In the genomic region with DNA sequence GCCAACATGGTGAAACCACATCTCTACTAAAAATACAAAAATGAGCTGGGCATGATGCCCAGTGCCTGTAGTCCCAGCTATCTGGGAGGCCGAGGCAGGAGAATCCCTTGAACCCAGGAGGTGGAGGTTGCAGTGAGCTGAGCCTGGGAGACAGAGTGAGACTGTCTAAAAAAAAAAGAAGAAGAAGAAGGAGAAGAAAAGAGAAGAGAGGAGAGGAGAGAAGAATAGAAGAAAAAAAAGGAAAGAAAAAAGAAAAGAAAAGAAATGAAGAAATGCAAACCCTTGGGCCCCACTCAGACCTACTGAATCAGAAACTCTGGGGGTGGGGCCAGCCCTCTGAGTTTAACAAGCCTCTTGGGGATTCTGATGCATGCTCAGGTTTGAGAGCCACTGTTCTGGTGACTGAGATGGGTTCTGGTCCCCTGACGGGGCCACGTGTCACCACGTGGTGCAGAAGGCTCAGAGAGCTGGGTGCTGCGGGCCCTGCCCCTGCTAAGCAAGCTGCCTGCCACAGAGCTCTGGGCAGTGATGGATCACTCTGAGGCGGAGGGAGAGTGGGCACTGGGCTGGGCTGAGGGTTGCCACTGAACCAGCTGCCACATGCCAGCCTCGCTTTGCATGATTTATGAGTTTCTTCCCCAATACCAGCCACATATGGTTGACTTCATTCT, we compare ENCODE assay signal across 12 cellular contexts.
DNase-seq lines count a peak whose midpoint lies in the region; ATAC-seq and TF ChIP-seq lines count a peak whose summit lies in the region.
"Had no signal": no experiment of that assay in that cellular context is flagged by ENCODE, and none has a peak within 500 bp of the region (broad histone marks: within the 10 kb centered on the region; RNA-seq: fewer than 3 reads in every experiment).

No MANE protein-coding gene starts in this region.

- H3K36me3 ChIP-seq in DND-41 (ENCODE audit: insufficient read depth, low read length) (no peaks in the 10 kb centered on the region), SU-DHL-6 (ENCODE audit: low read length) (no peaks in the 10 kb centered on the region)

- peak; percentile 60 for DNase-seq in NCI-H1436 (lab: John Stamatoyannopoulos, UW)
- no peak for DNase-seq in NCI-H1436 treated with DMSO at 0.1 percent for 48 hours (lab: John Stamatoyannopoulos, UW)
- peak; percentile 18 for DNase-seq in DND-41
- DNase-seq in COLO829 (ENCODE audit: low spot score): no peak
- no peak for DNase-seq in CD1c-positive myeloid dendritic cell (ENCODE audit: extremely low spot score)
- DNase-seq: activated naive CD8-positive, alpha-beta T cell treated with anti-CD3 and anti-CD28 coated beads, Interleukin-2, amount 10 ng/mL, durations not matched to agents 7 days and 5 days; effector CD8-positive, alpha-beta T cell; NCI-H2029 treated with DMSO at 0.1 percent for 48 hours; substantia nigra had no signal

- H3F3A ChIP-seq in SU-DHL-6 (ENCODE audit: insufficient read depth): no peaks in the 10 kb centered on the region

- no peaks in the 10 kb centered on the region for H3K4me1 ChIP-seq in DND-41 (ENCODE audit: insufficient read depth, low read length)

- H3K9ac ChIP-seq in DND-41 (ENCODE audit: low read depth, low read length) (no peak overlapping the region), SU-DHL-6 (ENCODE audit: low read length) (no peak overlapping the region)

- no peaks in the 10 kb centered on the region for H3K79me2 ChIP-seq in DND-41 (ENCODE audit: insufficient read depth, low read length)
- no peaks in the 10 kb centered on the region for H3K79me2 ChIP-seq in SU-DHL-6 (ENCODE audit: insufficient read depth, low read length)

- TF ChIP-seq CTCF in DND-41 (IDR thresholded peaks at IDR 0.05; ENCODE audit: borderline replicate concordance, extremely low read depth, low read length, poor library complexity, severe bottlenecking) (no peak), SU-DHL-6 (IDR thresholded peaks at IDR 0.05; ENCODE audit: insufficient read depth, low read length, poor library complexity, severe bottlenecking) (no peak)

- no peak overlapping the region for H3K4me3 ChIP-seq in DND-41 (ENCODE audit: low read depth in 1 of 2, low read length in 2 of 2)
- H3K4me3 ChIP-seq in SU-DHL-6 (ENCODE audit: insufficient read depth, low read length, poor library complexity, severe bottlenecking): no peak overlapping the region

- no peaks in the 10 kb centered on the region for H3K27me3 ChIP-seq in DND-41 (ENCODE audit: insufficient read depth, low read length, poor library complexity)
- no peaks in the 10 kb centered on the region for H3K27me3 ChIP-seq in SU-DHL-6 (ENCODE audit: low read length)

- no peak overlapping the region for H3K4me2 ChIP-seq in DND-41 (ENCODE audit: insufficient read depth, low read length)
- no peak overlapping the region for H3K4me2 ChIP-seq in SU-DHL-6 (ENCODE audit: low read depth, low read length, poor library complexity, severe bottlenecking)

- ATAC-seq in DND-41 (ENCODE audit: insufficient read depth, low read depth) (peak; percentile 55; the same call in 2 of the 3 replicates), HG02610 (IDR thresholded peaks at IDR 0.05; ENCODE audit: unreplicated experiment) (peak; percentile 56), HG03196 (IDR thresholded peaks at IDR 0.05; ENCODE audit: unreplicated experiment) (no peak)

- no peaks in the 10 kb centered on the region for H3K9me2 ChIP-seq in SU-DHL-6 (replicated peaks; ENCODE audit: insufficient read depth, low read length)

- H3K9me3 ChIP-seq in DND-41 (ENCODE audit: insufficient read depth, low read length, severe bottlenecking) (no peaks in the 10 kb centered on the region), SU-DHL-6 (ENCODE audit: insufficient read depth, low read length) (no peaks in the 10 kb centered on the region)

- H3K27ac ChIP-seq in DND-41 (ENCODE audit: low read length) (no peak overlapping the region), SU-DHL-6 (ENCODE audit: low read depth, low read length) (no peak overlapping the region)

- H4K20me1 ChIP-seq in DND-41 (ENCODE audit: insufficient read depth, low read length) (no peaks in the 10 kb centered on the region), SU-DHL-6 (ENCODE audit: low read depth, low read length) (no peaks in the 10 kb centered on the region)

- H2AFZ ChIP-seq in DND-41 (ENCODE audit: low read depth, low read length) (no peak overlapping the region), SU-DHL-6 (ENCODE audit: low read depth, low read length, severe bottlenecking) (peak overlapping the region; percentile 36)

Comparison
In these comparisons a context has a peak if more than half of its experiments do, and no peak if none do; other contexts are left out.
1. DNase-seq: peak in NCI-H1436 (single experiment) and DND-41 (single experiment); none in NCI-H1436 treated with DMSO at 0.1 percent for 48 hours (single experiment), COLO829 (single experiment) and CD1c-positive myeloid dendritic cell (single experiment).